3 cellular contexts compared by ENCODE assay signal in the genomic region with DNA sequence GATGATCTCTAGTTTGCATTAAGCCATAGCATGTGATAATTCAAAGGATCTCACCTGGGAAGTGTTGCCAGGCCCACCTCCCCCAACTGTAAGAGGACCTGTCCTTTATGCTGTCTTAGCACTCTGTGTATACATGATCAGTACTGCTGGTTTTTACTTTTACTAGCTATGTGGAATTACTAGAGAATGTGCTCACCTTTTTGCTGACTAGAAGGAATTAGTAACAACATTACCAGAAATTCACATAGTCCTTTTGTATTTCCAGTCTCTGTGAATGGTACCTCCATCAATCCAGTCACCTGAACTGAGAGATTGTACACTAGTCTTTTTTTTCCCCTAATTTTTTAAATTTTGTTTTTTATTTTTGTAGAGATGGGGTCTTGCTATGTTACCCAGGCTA.
A peak's percentile ranks its signal among the peaks of the same experiment; 100 is the strongest.
TF ChIP-seq lines count a peak whose summit lies in the region.

No MANE protein-coding gene starts in this region.

TF ChIP-seq in HepG2, 621 proteins besides CTCF, POLR2A, EP300 and RAD21 (continues in another document):
- TF ChIP-seq, protein P1, sequence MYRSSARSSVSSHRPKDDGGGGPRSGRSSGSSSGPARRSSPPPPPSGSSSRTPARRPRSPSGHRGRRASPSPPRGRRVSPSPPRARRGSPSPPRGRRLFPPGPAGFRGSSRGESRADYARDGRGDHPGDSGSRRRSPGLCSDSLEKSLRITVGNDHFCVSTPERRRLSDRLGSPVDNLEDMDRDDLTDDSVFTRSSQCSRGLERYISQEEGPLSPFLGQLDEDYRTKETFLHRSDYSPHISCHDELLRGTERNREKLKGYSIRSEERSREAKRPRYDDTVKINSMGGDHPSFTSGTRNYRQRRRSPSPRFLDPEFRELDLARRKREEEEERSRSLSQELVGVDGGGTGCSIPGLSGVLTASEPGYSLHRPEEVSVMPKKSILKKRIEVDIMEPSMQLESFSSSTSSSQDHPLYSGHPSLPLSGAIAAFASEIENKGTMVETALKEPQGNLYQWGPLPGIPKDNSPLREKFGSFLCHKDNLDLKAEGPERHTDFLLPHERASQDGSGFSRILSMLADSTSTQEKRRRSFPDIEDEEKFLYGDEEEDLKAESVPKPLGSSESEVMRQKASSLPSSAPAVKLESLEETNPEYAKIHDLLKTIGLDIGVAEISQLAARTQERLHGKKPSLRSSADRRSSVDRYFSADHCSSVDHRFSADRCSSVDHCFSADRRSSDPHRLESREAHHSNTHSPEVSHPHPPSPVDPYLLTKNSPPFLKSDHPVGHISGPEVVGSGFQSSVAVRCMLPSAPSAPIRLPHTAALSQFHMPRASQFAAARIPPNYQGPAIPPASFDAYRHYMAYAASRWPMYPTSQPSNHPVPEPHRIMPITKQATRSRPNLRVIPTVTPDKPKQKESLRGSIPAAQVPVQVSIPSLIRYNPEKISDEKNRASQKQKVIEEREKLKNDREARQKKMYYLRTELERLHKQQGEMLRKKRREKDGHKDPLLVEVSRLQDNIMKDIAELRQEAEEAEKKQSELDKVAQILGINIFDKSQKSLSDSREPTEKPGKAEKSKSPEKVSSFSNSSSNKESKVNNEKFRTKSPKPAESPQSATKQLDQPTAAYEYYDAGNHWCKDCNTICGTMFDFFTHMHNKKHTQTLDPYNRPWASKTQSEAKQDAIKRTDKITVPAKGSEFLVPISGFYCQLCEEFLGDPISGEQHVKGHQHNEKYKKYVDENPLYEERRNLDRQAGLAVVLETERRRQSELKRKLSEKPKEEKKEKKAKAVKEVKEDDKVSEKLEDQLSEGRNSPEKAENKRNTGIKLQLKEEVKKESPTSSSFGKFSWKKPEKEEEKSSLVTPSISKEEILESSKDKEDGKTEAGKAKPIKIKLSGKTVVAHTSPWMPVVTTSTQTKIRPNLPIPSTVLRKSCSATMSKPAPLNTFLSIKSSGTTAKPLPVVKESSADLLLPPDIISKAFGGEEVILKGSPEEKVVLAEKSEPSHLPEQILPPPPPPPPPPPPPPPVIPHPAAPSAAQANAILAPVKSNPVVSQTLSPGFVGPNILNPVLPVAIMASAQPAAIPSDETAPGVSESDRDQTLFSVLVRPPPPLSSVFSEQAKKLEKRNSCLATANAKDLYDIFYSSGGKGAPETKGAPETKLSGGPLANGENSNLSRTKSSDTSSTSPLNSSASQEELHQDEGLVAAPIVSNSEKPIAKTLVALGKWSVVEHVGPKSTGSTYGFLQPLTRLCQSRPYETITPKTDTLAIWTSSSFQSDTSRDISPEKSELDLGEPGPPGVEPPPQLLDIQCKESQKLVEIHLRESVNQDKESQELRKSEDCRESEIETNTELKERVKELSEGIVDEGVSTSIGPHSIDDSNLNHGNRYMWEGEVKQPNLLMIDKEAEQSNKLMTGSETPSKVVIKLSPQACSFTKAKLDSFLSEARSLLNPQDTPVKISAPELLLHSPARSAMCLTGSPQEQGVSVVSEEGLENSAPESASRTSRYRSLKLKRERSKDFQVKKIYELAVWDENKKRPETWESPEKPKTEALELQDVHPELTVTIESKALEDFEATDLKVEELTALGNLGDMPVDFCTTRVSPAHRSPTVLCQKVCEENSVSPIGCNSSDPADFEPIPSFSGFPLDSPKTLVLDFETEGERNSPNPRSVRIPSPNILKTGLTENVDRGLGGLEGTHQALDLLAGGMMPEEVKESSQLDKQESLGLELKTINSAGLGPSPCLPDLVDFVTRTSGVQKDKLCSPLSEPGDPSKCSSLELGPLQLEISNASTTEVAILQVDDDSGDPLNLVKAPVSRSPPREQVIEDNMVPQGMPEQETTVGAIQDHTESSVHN (CRISPR knock-in tag; IDR thresholded peaks at IDR 0.05), result no peak
- TF ChIP-seq MAFK (conservative IDR thresholded peaks at IDR 0.05 in 1 of 2, IDR thresholded peaks at IDR 0.05 in 1 of 2; ENCODE audit: low read length in 2 of 2), result peak; percentile 56 to 71

TF ChIP-seq in IMR-90, 13 proteins besides CTCF, POLR2A, EP300 and RAD21:
- TF ChIP-seq MAFK (IDR thresholded peaks at IDR 0.05; ENCODE audit: low read depth, low read length) (peak; percentile 30; the same call in 1 of the 2 replicates), MXI1 (IDR thresholded peaks at IDR 0.05; ENCODE audit: borderline replicate concordance, low read depth, low read length) (no peak), BHLHE40 (IDR thresholded peaks at IDR 0.05; ENCODE audit: low read depth, low read length) (no peak), SMC3 (IDR thresholded peaks at IDR 0.05; ENCODE audit: low read depth, low read length) (no peak)
- TF ChIP-seq, protein P2, sequence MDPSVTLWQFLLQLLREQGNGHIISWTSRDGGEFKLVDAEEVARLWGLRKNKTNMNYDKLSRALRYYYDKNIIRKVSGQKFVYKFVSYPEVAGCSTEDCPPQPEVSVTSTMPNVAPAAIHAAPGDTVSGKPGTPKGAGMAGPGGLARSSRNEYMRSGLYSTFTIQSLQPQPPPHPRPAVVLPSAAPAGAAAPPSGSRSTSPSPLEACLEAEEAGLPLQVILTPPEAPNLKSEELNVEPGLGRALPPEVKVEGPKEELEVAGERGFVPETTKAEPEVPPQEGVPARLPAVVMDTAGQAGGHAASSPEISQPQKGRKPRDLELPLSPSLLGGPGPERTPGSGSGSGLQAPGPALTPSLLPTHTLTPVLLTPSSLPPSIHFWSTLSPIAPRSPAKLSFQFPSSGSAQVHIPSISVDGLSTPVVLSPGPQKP (IDR thresholded peaks at IDR 0.05; ENCODE audit: borderline replicate concordance, low read depth, low read length), result no peak

TF ChIP-seq in K562, 482 proteins besides CTCF, POLR2A, EP300 and RAD21:
- TF ChIP-seq MAFF (IDR thresholded peaks at IDR 0.05; ENCODE audit: low read length) (0 out of 2 replicates have a peak, but pooled peaks have one; percentile 15), ZNF316 (IDR thresholded peaks at IDR 0.05) (peak; percentile 84), SMAD2 (IDR thresholded peaks at IDR 0.05; ENCODE audit: low read depth, low read length) (no peak), C11orf30 (IDR thresholded peaks at IDR 0.05; ENCODE audit: low read depth) (peak; percentile 71), DIDO1 (tag; IDR thresholded peaks at IDR 0.05; ENCODE audit: low read depth) (no peak), MAFK (IDR thresholded peaks at IDR 0.05; ENCODE audit: low read length) (peak; percentile 28; the same call in 1 of the 2 replicates)
